In genomic region chr6:137880633-137881521, GRCh38 we compare ENCODE assay signal across 12 cellular contexts. TPM values are rescaled to one million over a fixed set of nuclear protein-coding genes. Genes with fewer than 3 reads are reported as not detected.
A peak's percentile ranks its signal among the peaks of the same experiment; 100 is the strongest.
DNase-seq lines count a peak whose midpoint lies in the region; ATAC-seq, FAIRE-seq and TF ChIP-seq lines count a peak whose summit lies in the region.
"Had no signal": no experiment of that assay in that cellular context is flagged by ENCODE, and none has a peak within 500 bp of the region (broad histone marks: within the 10 kb centered on the region; RNA-seq: fewer than 3 reads in every experiment).

No MANE protein-coding gene starts in this region.

- intact Hi-C loops in CD14-positive monocyte (cut with micrococcal nuclease) (no loop called here), GM12878 (cut with micrococcal nuclease; ENCODE audit: unreplicated experiment) (no loop called here)

- no peaks in the 10 kb centered on the region for H3K9me3 ChIP-seq in KOPT-K1 (ENCODE audit: insufficient read depth, low read length, poor library complexity, severe bottlenecking)
- H3K9me3 ChIP-seq in GM12878 (replicated peaks; ENCODE audit: control insufficient read depth, insufficient read depth, low read length): no peaks in the 10 kb centered on the region
- H3K9me3 ChIP-seq in neuronal stem cell (replicated peaks in 1 of 2; ENCODE audit: control insufficient read depth in 2 of 2, insufficient read depth in 1 of 2, low read depth in 1 of 2, low read length in 2 of 2): no peaks in the 10 kb centered on the region
- H3K9me3 ChIP-seq: prostate gland had no signal

- peak overlapping the region; percentile 54; the same call in 1 of the 2 replicates for H3K4me2 ChIP-seq in GM12878 (ENCODE audit: control insufficient read depth, insufficient read depth)
- no peak overlapping the region for H3K4me2 ChIP-seq in neuronal stem cell (ENCODE audit: insufficient read depth, low read length, poor library complexity, severe bottlenecking)

- H3K18ac ChIP-seq in neuronal stem cell (ENCODE audit: low read length): no peak overlapping the region

- SMC1A ChIA-PET in GM12878 (lab: Charles Lee; ENCODE audit: uncharacterized antibody, unreplicated experiment): interaction anchor here (0.8 to 30.6 kb wide), 12 partner anchors 7 to 218 kb away, joined by 3 to 1237 read pairs (median 6); partner anchors contain the start of gene TNFAIP3

- no peak; the same call in 1 of the 2 replicates for TF ChIP-seq POLR2A in GM12878 (IDR thresholded peaks at IDR 0.05; ENCODE audit: low read depth, low read length)

- in situ Hi-C loops in GM12878 (cut with MboI): no loop called here

- TF ChIP-seq CTCF in CD14-positive monocyte (IDR thresholded peaks at IDR 0.05) (no peak), GM12878 (IDR thresholded peaks at IDR 0.05 in 2 of 3, conservative IDR thresholded peaks at IDR 0.05 in 1 of 3; ENCODE audit: control insufficient read depth in 2 of 3, extremely low read depth in 1 of 3, insufficient read depth in 1 of 3, low read depth in 3 of 3, low read length in 3 of 3) (no peak)

- 84% methylated on average over 24 of the region's 24 CpGs for WGBS in GM12878 (ENCODE audit: insufficient coverage, insufficient replicate concordance, low lambda C conversion rate, missing lambda C conversion rate)
- no CpG with 5 or more reads among the region's 24 CpGs for WGBS in neuronal stem cell (ENCODE audit: extremely low coverage in 2 of 2, insufficient read length in 2 of 2, insufficient replicate concordance in 1 of 2), 2 donors

- no peak overlapping the region for H2AK5ac ChIP-seq in neuronal stem cell (ENCODE audit: low read depth, low read length)

- FAIRE-seq in GM12878 (lab: Jason Lieb, UNC): no peak

- H3K23ac ChIP-seq in neuronal stem cell (ENCODE audit: low read depth, low read length, poor library complexity): peak overlapping the region; percentile 25

- POLR2A ChIA-PET in GM12878 (lab: Charles Lee): interaction anchor here (0.7 to 3.3 kb wide), 15 partner anchors 10 to 67 kb away, joined by 3 to 20 read pairs (median 3); no protein-coding TSS in a partner anchor

- ATAC-seq in GM12878: no peak
- ATAC-seq in HG02571 (IDR thresholded peaks at IDR 0.05; ENCODE audit: unreplicated experiment): no peak

- H3K27me3 Mint-ChIP-seq in CD14-positive monocyte (ENCODE audit: low read depth in 3 of 3): peaks cover 0 to 3% (median 0%) of the 10 kb centered on the region in 3 donors

- H2BK15ac ChIP-seq in neuronal stem cell (ENCODE audit: low read length): no peak overlapping the region

- peaks cover 47% of the 10 kb centered on the region for H3K4me1 Mint-ChIP-seq in CD14-positive monocyte

- no peak overlapping the region for H4K8ac ChIP-seq in neuronal stem cell (ENCODE audit: low read depth, low read length)

- H3K79me2 ChIP-seq in GM12878 (ENCODE audit: control insufficient read depth, insufficient read depth, low read length): peaks cover 57% of the 10 kb centered on the region

- H3K4me3 Mint-ChIP-seq in CD14-positive monocyte: no peak overlapping the region
- H3K4me3 Mint-ChIP-seq: HFFc6 had no signal

- H3K4me1 ChIP-seq in GM12878 (ENCODE audit: control insufficient read depth, insufficient read depth, low read length) (peaks cover 10% of the 10 kb centered on the region; the same call in 1 of the 2 replicates), neuronal stem cell (ENCODE audit: control insufficient read depth in 2 of 2, insufficient read depth in 1 of 2, low read depth in 1 of 2, low read length in 2 of 2) (peaks cover 5 to 7% of the 10 kb centered on the region in 2 donors)
- H3K4me1 ChIP-seq: prostate gland had no signal

- peak overlapping the region; percentile 92 for H3K27ac ChIP-seq in KOPT-K1 (ENCODE audit: low read depth, low read length, poor library complexity, severe bottlenecking)
- H3K27ac ChIP-seq in GM12878 (ENCODE audit: control insufficient read depth, insufficient read depth): no peak overlapping the region
- no peak overlapping the region for H3K27ac ChIP-seq in neuronal stem cell (replicated peaks; ENCODE audit: low read length)
- H3K27ac ChIP-seq: prostate gland had no signal

- H3K79me1 ChIP-seq in neuronal stem cell (ENCODE audit: low read depth, low read length): no peaks in the 10 kb centered on the region

- RAD21 ChIA-PET in GM12878 (lab: Charles Lee; ENCODE audit: unreplicated experiment): interaction anchor here (0.9 to 20.6 kb wide), 13 partner anchors 7 to 176 kb away, joined by 3 to 774 read pairs (median 6); partner anchors contain the start of gene TNFAIP3

- H3K14ac ChIP-seq in neuronal stem cell (ENCODE audit: low read length): no peak overlapping the region

- H3K27ac Mint-ChIP-seq in CD14-positive monocyte: peak overlapping the region in 5 of 7 donors; percentile 66 to 85 (median 79)
- H3K27ac Mint-ChIP-seq: HFFc6 had no signal

- TF ChIP-seq RAD21 in GM12878 (IDR thresholded peaks at IDR 0.05; ENCODE audit: insufficient read depth, low read depth, low read length): no peak

- peaks cover 0 to 2% (median 0%) of the 10 kb centered on the region in 7 donors for H3K9me3 Mint-ChIP-seq in CD14-positive monocyte
- H3K9me3 Mint-ChIP-seq: HFFc6 had no signal

- H3K4ac ChIP-seq in neuronal stem cell (ENCODE audit: low read length): no peak overlapping the region

- H2AFZ ChIP-seq in GM12878 (ENCODE audit: control insufficient read depth, low read depth, low read length) (no peak overlapping the region), neuronal stem cell (ENCODE audit: low read length) (no peak overlapping the region)

- no peaks in the 10 kb centered on the region; the same call in 1 of the 2 replicates for H4K20me1 ChIP-seq in GM12878 (ENCODE audit: control insufficient read depth, insufficient read depth)

- DNase-seq in CD14-positive monocyte (ENCODE audit: low spot score) (no peak), GM12878 (ENCODE audit: low read depth, low spot score) (no peak), neuronal stem cell (ENCODE audit: low spot score) (no peak), NCI-H345 treated with DMSO at 0.1 percent for 48 hours (lab: John Stamatoyannopoulos, UW; ENCODE audit: unreplicated experiment) (no peak), DMS153 treated with DMSO at 0.1 percent for 48 hours (lab: John Stamatoyannopoulos, UW; ENCODE audit: unreplicated experiment) (no peak)
- DNase-seq: HFFc6, NCI-H146, NCI-H524, RPMI8226 had no signal

- TF ChIP-seq EP300 in GM12878 (IDR thresholded peaks at IDR 0.05; ENCODE audit: borderline replicate concordance in 1 of 2, control insufficient read depth in 1 of 2, low read depth in 2 of 2, low read length in 2 of 2): no peak

- H2BK120ac ChIP-seq in neuronal stem cell (ENCODE audit: low read depth, low read length): no peak overlapping the region

- H3K4me3 ChIP-seq in GM12878 (no peak overlapping the region; the same call in 1 of the 2 replicates), neuronal stem cell (ENCODE audit: low read length in 2 of 2) (no peak overlapping the region)
- H3K4me3 ChIP-seq: prostate gland had no signal

- H2BK5ac ChIP-seq in neuronal stem cell (ENCODE audit: low read length): no peak overlapping the region

- CTCF ChIA-PET in GM12878 (lab: Yijun Ruan, JAX): interaction anchor here (0.7 to 24.0 kb wide), 11 partner anchors 7 to 219 kb away, joined by 3 to 712 read pairs (median 4); no protein-coding TSS in a partner anchor

- H3K36me3 ChIP-seq in KOPT-K1 (ENCODE audit: insufficient read depth, low read length): peaks cover 80% of the 10 kb centered on the region
- H3K36me3 ChIP-seq in GM12878 (ENCODE audit: control insufficient read depth in 2 of 2, insufficient read depth in 2 of 2, low read length in 1 of 2): peaks cover 39 to 62% of the 10 kb centered on the region in 2 experiments
- peaks cover 14 to 42% of the 10 kb centered on the region in 2 donors for H3K36me3 ChIP-seq in neuronal stem cell (replicated peaks in 1 of 2; ENCODE audit: control insufficient read depth in 2 of 2, insufficient read depth in 2 of 2, low read length in 2 of 2)

- no peak overlapping the region for H3K9ac ChIP-seq in GM12878 (ENCODE audit: control insufficient read depth, insufficient read depth, low read length)
- H3K9ac ChIP-seq in neuronal stem cell (ENCODE audit: low read depth, low read length, poor library complexity): no peak overlapping the region

- no peak overlapping the region for H4K91ac ChIP-seq in neuronal stem cell (ENCODE audit: low read depth, low read length, poor library complexity)

- H3K27me3 ChIP-seq in GM12878 (replicated peaks in 1 of 2; ENCODE audit: control insufficient read depth in 2 of 2, insufficient read depth in 2 of 2, low read length in 1 of 2): no peaks in the 10 kb centered on the region
- no peaks in the 10 kb centered on the region for H3K27me3 ChIP-seq in neuronal stem cell (ENCODE audit: control insufficient read depth in 3 of 3, insufficient read depth in 3 of 3, low read depth in 1 of 3, low read length in 3 of 3)

- BruUV-seq in GM12878 (replicated peaks; lab: Mats Ljungman, UMichigan): no TSS peak

- H3K36me3 Mint-ChIP-seq in CD14-positive monocyte: peaks cover 65 to 80% of the 10 kb centered on the region in 2 donors

- H2BK12ac ChIP-seq in neuronal stem cell (ENCODE audit: low read length): no peak overlapping the region

TF ChIP-seq in GM12878, 131 proteins besides CTCF, POLR2A, EP300 and RAD21 (continues in another document):
- TF ChIP-seq POLR2AphosphoS2 (IDR thresholded peaks at IDR 0.05; ENCODE audit: low read depth, low read length): peak; percentile 53; the same call in 1 of the 2 replicates

RNA-seq across cellular contexts. Expression of gene TNFAIP3, which starts 13.8 kb away (rescaled TPM):
- polyA plus RNA-seq in CD14-positive monocyte (10 to 100 TPM; 35.5 to 38.4 TPM), GM12878 (2011; rRNA removed) (308 and 350 TPM in 2 replicates), GM12878 (2014; fragmentation: Illumina TruSeq; extraction: Trizol) (149 and 171 TPM in 2 replicates), GM12878 (2014; fragmentation: Nextera tagmentation; extraction: Ambion mirVana) (10 to 100 TPM; 18.0 to 31.5 TPM), GM12878 (2014; rRNA removed) (138 and 149 TPM in 2 replicates), GM12878 (2016; fragmentation: Nextera tagmentation; extraction: Ambion mirVana) (100 to 1,000 TPM; 126 to 128 TPM)
- 258 and 260 TPM in 2 replicates for total RNA-seq in GM12878 (2013; cell fraction: nucleolus; rRNA removed)
- total RNA-seq in GM12878 (2014; rRNA removed) (84.0 and 96.8 TPM in 2 replicates), GM12878 (2014; rRNA removed; fragmentation: Illumina TruSeq; extraction: Trizol) (81.4 and 82.4 TPM in 2 replicates), GM12878 (2021) (220 and 229 TPM in 2 replicates)
- 59.4 TPM for polyA plus RNA-seq in GM12878 (2011; ENCODE audit: low read depth)
- polyA plus RNA-seq in GM12878 (2011; cell fraction: cytosol; rRNA removed): 204 and 210 TPM in 2 replicates
- 565 and 695 TPM in 2 replicates for polyA plus RNA-seq in GM12878 (2011; cell fraction: nucleus; rRNA removed)
- polyA plus RNA-seq in GM12878 (2012): 64.6 and 107 TPM in 2 replicates
- polyA minus RNA-seq in GM12878 (2011; rRNA and poly(A)+ RNA removed): 268 and 281 TPM in 2 replicates
- polyA minus RNA-seq in GM12878 (2011; cell fraction: cytosol; rRNA and poly(A)+ RNA removed): 95.9 and 104 TPM in 2 replicates
- polyA minus RNA-seq in GM12878 (2011; cell fraction: nucleus; rRNA and poly(A)+ RNA removed): 243 and 270 TPM in 2 replicates
- polyA plus RNA-seq in neuronal stem cell (2013, experiment 1 of 2): 4.0 TPM
- 4.6 TPM for polyA plus RNA-seq in neuronal stem cell (2013, experiment 2 of 2)
